ENCODE assay signal across 18 cellular contexts in the genomic region with DNA sequence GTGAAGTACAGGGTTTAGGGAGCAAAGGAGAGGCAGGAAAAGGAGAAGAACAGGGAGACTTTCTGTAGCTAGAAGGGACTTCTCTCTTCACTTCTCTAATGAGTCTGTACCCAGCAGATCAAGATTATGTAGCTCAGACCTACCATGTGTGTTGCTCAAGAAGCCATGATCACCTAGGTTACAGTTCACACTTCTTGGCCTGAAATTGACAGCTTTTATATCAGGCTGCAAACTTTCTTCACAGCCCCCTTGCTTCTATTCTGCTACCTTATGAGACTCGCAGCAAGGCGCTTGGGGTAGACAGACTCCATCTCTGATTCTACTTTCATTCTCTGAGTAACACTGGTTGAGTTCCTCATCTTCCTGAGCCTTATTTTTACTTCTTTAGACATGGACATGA. TPM values are rescaled to one million over a fixed set of nuclear protein-coding genes. Genes with fewer than 3 reads are reported as not detected.
DNase-seq lines count a peak whose midpoint lies in the region; ATAC-seq and TF ChIP-seq lines count a peak whose summit lies in the region.
"Had no signal": no experiment of that assay in that cellular context is flagged by ENCODE, and none has a peak within 500 bp of the region (broad histone marks: within the 10 kb centered on the region; RNA-seq: fewer than 3 reads in every experiment).

No MANE protein-coding gene starts in this region.

- peaks cover 0 to 1% (median 0%) of the 10 kb centered on the region in 3 donors for H3K27me3 Mint-ChIP-seq in CD14-positive monocyte (ENCODE audit: low read depth in 3 of 3)
- no peaks in the 10 kb centered on the region for H3K27me3 Mint-ChIP-seq in activated T-helper 17 cell treated with anti-CD3 and anti-CD28 coated beads, Interleukin-2, amount 50 U/mL, for 72 hours
- H3K27me3 Mint-ChIP-seq in naive thymus-derived CD8-positive, alpha-beta T cell: no peaks in the 10 kb centered on the region

- H3K36me3 Mint-ChIP-seq in CD14-positive monocyte: peaks cover 0 to 3% of the 10 kb centered on the region in 2 donors
- H3K36me3 Mint-ChIP-seq in activated T-helper 17 cell treated with anti-CD3 and anti-CD28 coated beads, Interleukin-2, amount 50 U/mL, for 72 hours (ENCODE audit: low read depth): no peaks in the 10 kb centered on the region
- H3K36me3 Mint-ChIP-seq in naive thymus-derived CD8-positive, alpha-beta T cell: peaks cover 0 to 8% (median 6%) of the 10 kb centered on the region in 3 donors

- H3K4me2 ChIP-seq in DND-41 (ENCODE audit: insufficient read depth, low read length): no peak overlapping the region; the same call in 1 of the 2 replicates

- peak overlapping the region; percentile 40 for H2AFZ ChIP-seq in DND-41 (ENCODE audit: low read depth, low read length)

- H3K4me1 Mint-ChIP-seq in CD14-positive monocyte: peaks cover 41% of the 10 kb centered on the region
- peaks cover 61% of the 10 kb centered on the region for H3K4me1 Mint-ChIP-seq in activated T-helper 17 cell treated with anti-CD3 and anti-CD28 coated beads, Interleukin-2, amount 50 U/mL, for 72 hours
- peaks cover 37 to 97% (median 92%) of the 10 kb centered on the region in 4 donors for H3K4me1 Mint-ChIP-seq in naive thymus-derived CD8-positive, alpha-beta T cell

- H3K79me2 ChIP-seq in DND-41 (ENCODE audit: insufficient read depth, low read length): peaks cover 22% of the 10 kb centered on the region

- H3K4me3 Mint-ChIP-seq in CD14-positive monocyte: peak overlapping the region; percentile 45 to 49
- H3K4me3 Mint-ChIP-seq in activated T-helper 17 cell treated with anti-CD3 and anti-CD28 coated beads, Interleukin-2, amount 50 U/mL, for 72 hours: peak overlapping the region; percentile 63
- peak overlapping the region; percentile 20 to 76 (median 60) for H3K4me3 Mint-ChIP-seq in naive thymus-derived CD8-positive, alpha-beta T cell

- H4K20me1 ChIP-seq in DND-41 (ENCODE audit: insufficient read depth, low read length): no peaks in the 10 kb centered on the region

- H3K9ac ChIP-seq in DND-41 (ENCODE audit: low read depth, low read length): peak overlapping the region; percentile 44

- H3K27ac Mint-ChIP-seq in CD14-positive monocyte: peak overlapping the region; percentile 46 to 88 (median 70)
- H3K27ac Mint-ChIP-seq in activated T-helper 17 cell treated with anti-CD3 and anti-CD28 coated beads, Interleukin-2, amount 50 U/mL, for 72 hours: peak overlapping the region; percentile 85
- peak overlapping the region; percentile 94 to 100 (median 98) for H3K27ac Mint-ChIP-seq in naive thymus-derived CD8-positive, alpha-beta T cell

- no peak for DNase-seq in CD14-positive monocyte (ENCODE audit: low spot score)
- DNase-seq in DND-41: no peak
- peak in 1 of 10 donors; percentile 27 for DNase-seq in naive thymus-derived CD8-positive, alpha-beta T cell
- DNase-seq in NCI-H82 treated with DMSO at 0.1 percent for 48 hours (lab: John Stamatoyannopoulos, UW; ENCODE audit: unreplicated experiment): no peak
- no peak for DNase-seq in amygdala (lab: John Stamatoyannopoulos, UW)
- DNase-seq in GOT3 (lab: John Stamatoyannopoulos, UW): no peak
- DNase-seq: activated CD4-positive, alpha-beta T cell treated with anti-CD3 and anti-CD28 coated beads, Interleukin-2, amount 50 U/mL, for 1 hour; BE2C; NCI-H187; NCI-H526; occipital lobe had no signal

- H3K9me3 ChIP-seq in DND-41 (ENCODE audit: insufficient read depth, low read length, severe bottlenecking): peaks cover 4% of the 10 kb centered on the region
- H3K9me3 ChIP-seq: BE2C, gastroesophageal sphincter, suprapubic skin had no signal

- intact Hi-C loops in CD14-positive monocyte (cut with micrococcal nuclease): no loop called here

- H3K4me1 ChIP-seq in DND-41 (ENCODE audit: insufficient read depth, low read length): peaks cover 100% of the 10 kb centered on the region
- H3K4me1 ChIP-seq: BE2C, gastroesophageal sphincter, suprapubic skin had no signal

- no peaks in the 10 kb centered on the region for H3K36me3 ChIP-seq in DND-41 (ENCODE audit: insufficient read depth, low read length)
- H3K36me3 ChIP-seq: BE2C, cardiac muscle cell, gastroesophageal sphincter, suprapubic skin had no signal

- H3K27ac ChIP-seq in DND-41 (ENCODE audit: low read length): peak overlapping the region; percentile 83
- H3K27ac ChIP-seq: cardiac muscle cell, gastroesophageal sphincter, HL-60, suprapubic skin had no signal

- no peaks in the 10 kb centered on the region for H3K27me3 ChIP-seq in DND-41 (ENCODE audit: insufficient read depth, low read length, poor library complexity)
- H3K27me3 ChIP-seq: cardiac muscle cell, gastroesophageal sphincter, suprapubic skin had no signal

- POLR2A ChIA-PET in naive thymus-derived CD8-positive, alpha-beta T cell (lab: Charles Lee): interaction anchor here (0.6 to 10.1 kb wide), 19 partner anchors 8 to 215 kb away, joined by 3 to 122 read pairs (median 8); a partner anchor contains a TSS

- no peak overlapping the region; a peak in 1 of 4 replicates for H3K4me3 ChIP-seq in DND-41 (ENCODE audit: low read depth in 1 of 2, low read length in 2 of 2)
- H3K4me3 ChIP-seq: cardiac muscle cell, gastroesophageal sphincter, suprapubic skin had no signal

- TF ChIP-seq CTCF in CD14-positive monocyte (IDR thresholded peaks at IDR 0.05) (no peak), DND-41 (IDR thresholded peaks at IDR 0.05; ENCODE audit: borderline replicate concordance, extremely low read depth, low read length, poor library complexity, severe bottlenecking) (no peak)

- no peak for ATAC-seq in DND-41 (ENCODE audit: insufficient read depth, low read depth)
- ATAC-seq in activated T-helper 17 cell treated with anti-CD3 and anti-CD28 coated beads, Interleukin-2, amount 50 U/mL, for 72 hours (replicated peaks): peak; percentile 8
- peak in 1 of 2 donors; percentile 5 for ATAC-seq in naive thymus-derived CD8-positive, alpha-beta T cell
- no peak for ATAC-seq in GM18858 (IDR thresholded peaks at IDR 0.05; ENCODE audit: unreplicated experiment)
- ATAC-seq: gastroesophageal sphincter had no signal

- peaks cover 3 to 10% (median 9%) of the 10 kb centered on the region in 7 donors for H3K9me3 Mint-ChIP-seq in CD14-positive monocyte
- no peaks in the 10 kb centered on the region for H3K9me3 Mint-ChIP-seq in activated T-helper 17 cell treated with anti-CD3 and anti-CD28 coated beads, Interleukin-2, amount 50 U/mL, for 72 hours
- H3K9me3 Mint-ChIP-seq in naive thymus-derived CD8-positive, alpha-beta T cell: peaks cover 0 to 15% (median 7%) of the 10 kb centered on the region in 9 donors

RNA-seq across cellular contexts. Expression of a gene that starts 19.6 kb away (rescaled TPM):
- 10 to 100 TPM; 45.6 to 47.0 TPM for polyA plus RNA-seq in CD14-positive monocyte
- total RNA-seq in activated T-helper 17 cell treated with anti-CD3 and anti-CD28 coated beads, Interleukin-2, amount 50 U/mL, for 72 hours: 10 to 100 TPM; 29.1 to 44.9 TPM
- 100 to 1,000 TPM; 231 to 238 TPM for total RNA-seq in naive thymus-derived CD8-positive, alpha-beta T cell
- polyA plus RNA-seq in naive thymus-derived CD8-positive, alpha-beta T cell: 100 to 1,000 TPM in 1 of 3 donors, 10 to 100 TPM in 2; 89.3 to 102 (median 93.8) TPM
- total RNA-seq: cardiac muscle cell had no signal
- polyA plus RNA-seq: cardiac muscle cell had no signal

RNA-seq across cellular contexts. Expression of a gene that starts 33.7 kb away (rescaled TPM):
- polyA plus RNA-seq in CD14-positive monocyte: 10 to 100 TPM; 57.0 to 70.2 TPM
- total RNA-seq in activated T-helper 17 cell treated with anti-CD3 and anti-CD28 coated beads, Interleukin-2, amount 50 U/mL, for 72 hours: 10 to 100 TPM; 42.3 to 57.3 TPM
- total RNA-seq in naive thymus-derived CD8-positive, alpha-beta T cell: 100 to 1,000 TPM; 213 to 216 TPM
- polyA plus RNA-seq in naive thymus-derived CD8-positive, alpha-beta T cell: 100 to 1,000 TPM; 115 to 173 (median 121) TPM
- total RNA-seq: LHCN-M2 had no signal
- polyA plus RNA-seq: cardiac muscle cell had no signal

RNA-seq across cellular contexts. Expression of a gene that starts 50.5 kb away (rescaled TPM):
- polyA plus RNA-seq in CD14-positive monocyte: 10 to 100 TPM; 11.4 to 19.6 TPM
- total RNA-seq in activated T-helper 17 cell treated with anti-CD3 and anti-CD28 coated beads, Interleukin-2, amount 50 U/mL, for 72 hours: 1 to 10 TPM; 5.1 to 5.6 TPM
- 100 to 1,000 TPM; 119 TPM for total RNA-seq in naive thymus-derived CD8-positive, alpha-beta T cell
- 10 to 100 TPM; 48.0 to 87.4 (median 67.1) TPM for polyA plus RNA-seq in naive thymus-derived CD8-positive, alpha-beta T cell
- total RNA-seq: LHCN-M2 had no signal
- polyA plus RNA-seq: cardiac muscle cell had no signal

Comparison
In these comparisons a context has a peak if more than half of its experiments do, and no peak if none do; other contexts are left out.
1. RNA of a gene that starts 19.6 kb away (total RNA-seq): 231 to 238 TPM in naive thymus-derived CD8-positive, alpha-beta T cell; 29.1 to 44.9 TPM in activated T-helper 17 cell treated with anti-CD3 and anti-CD28 coated beads, Interleukin-2, amount 50 U/mL, for 72 hours; every median in the first group is over 4 times any median in the second.
2. RNA of a gene that starts 50.5 kb away (total RNA-seq): 119 TPM in naive thymus-derived CD8-positive, alpha-beta T cell; 5.1 to 5.6 TPM in activated T-helper 17 cell treated with anti-CD3 and anti-CD28 coated beads, Interleukin-2, amount 50 U/mL, for 72 hours; every median in the first group is over 10 times any median in the second.
3. Peak in every context shown above with its lines, with median percentiles within 50 percentile points of each other: H3K27ac Mint-ChIP-seq and H3K4me3 Mint-ChIP-seq.